8 cellular contexts compared by ENCODE assay signal in genomic region chr19:2096543-2097329, GRCh38. TPM values are rescaled to one million over a fixed set of nuclear protein-coding genes. Genes with fewer than 3 reads are reported as not detected.
DNase-seq lines count a peak whose midpoint lies in the region; ATAC-seq and TF ChIP-seq lines count a peak whose summit lies in the region.

A gene with protein sequence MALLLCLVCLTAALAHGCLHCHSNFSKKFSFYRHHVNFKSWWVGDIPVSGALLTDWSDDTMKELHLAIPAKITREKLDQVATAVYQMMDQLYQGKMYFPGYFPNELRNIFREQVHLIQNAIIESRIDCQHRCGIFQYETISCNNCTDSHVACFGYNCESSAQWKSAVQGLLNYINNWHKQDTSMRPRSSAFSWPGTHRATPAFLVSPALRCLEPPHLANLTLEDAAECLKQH (plus strand): TSS chr19:2096915. CDS start chr19:2096946, 31 bp downstream.

- H3K36me3 ChIP-seq in MG63 (no peaks in the 10 kb centered on the region; the same call in 1 of the 2 replicates), stomach smooth muscle (ENCODE audit: control insufficient read depth in 2 of 2, insufficient read depth in 2 of 2, low read length in 2 of 2) (peaks cover 10 to 20% of the 10 kb centered on the region in 2 donors)

- peak within 1 kb of the TSS; percentile 96 for H3K4me3 Mint-ChIP-seq in neural crest cell

- peak within 1 kb of the TSS; percentile 83 for H3K4me3 ChIP-seq in MG63
- H3K4me3 ChIP-seq in stomach smooth muscle (ENCODE audit: low read length in 2 of 2): peak within 1 kb of the TSS; percentile 78 to 83

- peaks cover 4% of the 10 kb centered on the region for H3K27me3 Mint-ChIP-seq in neural crest cell (ENCODE audit: low read depth)

- no peaks in the 10 kb centered on the region for H3K9me3 Mint-ChIP-seq in neural crest cell

- H3K9me3 ChIP-seq in MG63: no peaks in the 10 kb centered on the region
- no peaks in the 10 kb centered on the region for H3K9me3 ChIP-seq in stomach smooth muscle (ENCODE audit: control insufficient read depth in 2 of 2, low read length in 2 of 2)

- H3K36me3 Mint-ChIP-seq in neural crest cell (ENCODE audit: low read depth): peaks cover 3% of the 10 kb centered on the region

- peaks cover 9% of the 10 kb centered on the region for H3K4me1 ChIP-seq in foreskin keratinocyte
- peaks cover 40% of the 10 kb centered on the region for H3K4me1 ChIP-seq in stomach smooth muscle (ENCODE audit: control insufficient read depth, insufficient read depth, low read length)

- peak within 1 kb of the TSS; percentile 90 for H3K27ac Mint-ChIP-seq in neural crest cell (ENCODE audit: unreplicated experiment)

- H3K9ac ChIP-seq in stomach smooth muscle (ENCODE audit: low read length in 2 of 2): peak within 1 kb of the TSS; percentile 69 to 85

- H3K4me1 Mint-ChIP-seq in neural crest cell: peaks cover 16% of the 10 kb centered on the region

- peak within 1 kb of the TSS; percentile 81 for H3K27ac ChIP-seq in foreskin keratinocyte
- H3K27ac ChIP-seq in stomach smooth muscle (ENCODE audit: low read length): peak within 1 kb of the TSS; percentile 84

- DNase-seq in GDM1 (lab: John Stamatoyannopoulos, UW): peak; percentile 100
- DNase-seq in HCEC 1CT: peak; percentile 96
- peak; percentile 92 for DNase-seq in MG63
- peak; percentile 94 to 95 for DNase-seq in SHP77 (lab: John Stamatoyannopoulos, UW)
- peak; percentile 100 for DNase-seq in activated gamma-delta T cell treated with Interleukin-2 at 50 U/mL for 16 hours
- peak; percentile 86 to 93 for DNase-seq in foreskin keratinocyte
- peak; percentile 99 for DNase-seq in neural crest cell (ENCODE audit: low read depth, low spot score)

- TF ChIP-seq CTCF in foreskin keratinocyte (conservative IDR thresholded peaks at IDR 0.05) (peak; percentile 75), neural crest cell (conservative IDR thresholded peaks at IDR 0.05) (peak; percentile 52)

- H3K27me3 ChIP-seq in MG63: no peaks in the 10 kb centered on the region
- H3K27me3 ChIP-seq in foreskin keratinocyte: no peaks in the 10 kb centered on the region
- no peaks in the 10 kb centered on the region for H3K27me3 ChIP-seq in stomach smooth muscle (ENCODE audit: control insufficient read depth in 1 of 2, insufficient read depth in 2 of 2, low read length in 2 of 2)

- peak; percentile 82 for ATAC-seq in foreskin keratinocyte

RNA-seq across cellular contexts. Expression of the gene that starts here (rescaled TPM):
- total RNA-seq in MG63 (2014; rRNA removed; shearing (Covaris generic); ENCODE audit: low replicate concordance): not detected in 2 replicates
- total RNA-seq in foreskin keratinocyte (2.0 and 3.1 TPM in 2 replicates), neural crest cell (5.5 and 5.6 TPM in 2 replicates)
- 3.8 and 4.4 TPM in 2 replicates for polyA plus RNA-seq in foreskin keratinocyte

Comparison
In these comparisons a context has a peak if more than half of its experiments do, and no peak if none do; other contexts are left out.
1. Peak in every context shown above with its lines: DNase-seq, ATAC-seq, H3K4me3 ChIP-seq and H3K27ac ChIP-seq.
2. Peak in DNase-seq and H3K4me3 ChIP-seq in MG63; RNA of the gene not detected or under 1 TPM.